Comparison of ENCODE assay signal across 10 cellular contexts in genomic region chr1:12031039-12031980, GRCh38. TPM values are rescaled to one million over a fixed set of nuclear protein-coding genes. Genes with fewer than 3 reads are reported as not detected.
DNase-seq lines count a peak whose midpoint lies in the region; ATAC-seq, FAIRE-seq and TF ChIP-seq lines count a peak whose summit lies in the region.
"Had no signal": no experiment of that assay in that cellular context is flagged by ENCODE, and none has a peak within 500 bp of the region (broad histone marks: within the 10 kb centered on the region; RNA-seq: fewer than 3 reads in every experiment).

No MANE protein-coding gene starts in this region.

- H3K27ac ChIP-seq in left ventricle myocardium inferior (replicated peaks), result no peak overlapping the region
- H3K27ac ChIP-seq in aorta (ENCODE audit: low read depth in 1 of 2, low read length in 2 of 2), result no peak overlapping the region

- H3K9me3 ChIP-seq in left ventricle myocardium inferior (replicated peaks) (no peaks in the 10 kb centered on the region), aorta (ENCODE audit: control insufficient read depth, low read length) (no peaks in the 10 kb centered on the region)
- H3K9me3 ChIP-seq: HAP-1 had no signal

- CTCF ChIA-PET in BJ (lab: Yijun Ruan, JAX), result interaction anchor here (0.7 to 2.3 kb wide), 20 partner anchors 8 to 193 kb away, joined by 3 to 12 read pairs (median 4); partner anchors contain the start of gene MIIP

- H3K27ac Mint-ChIP-seq in activated T-cell treated with anti-CD3 and anti-CD28 coated beads, Interleukin-2, amount 50 U/mL, for 24 hours, result no peak overlapping the region
- H3K27ac Mint-ChIP-seq: brain had no signal

- no peaks in the 10 kb centered on the region for H3K4me1 Mint-ChIP-seq in activated T-cell treated with anti-CD3 and anti-CD28 coated beads, Interleukin-2, amount 50 U/mL, for 24 hours (ENCODE audit: low read depth)
- H3K4me1 Mint-ChIP-seq: brain had no signal

- WGBS in aorta, 2 donors, result 80 to 84% methylated on average over 20 of the region's 20 CpGs

- no peak overlapping the region for H3K4me3 ChIP-seq in BJ (ENCODE audit: low read depth, low read length)
- no peak overlapping the region for H3K4me3 ChIP-seq in left ventricle myocardium inferior
- no peak overlapping the region for H3K4me3 ChIP-seq in aorta (ENCODE audit: low read length in 2 of 2)
- H3K4me3 ChIP-seq: HAP-1 had no signal

- H3K27me3 ChIP-seq in BJ (ENCODE audit: control insufficient read depth, insufficient read depth, low read length) (no peaks in the 10 kb centered on the region), left ventricle myocardium inferior (ENCODE audit: low read depth) (no peaks in the 10 kb centered on the region), aorta (ENCODE audit: control insufficient read depth in 1 of 2, insufficient read depth in 2 of 2, low read length in 1 of 2) (no peaks in the 10 kb centered on the region)

- no peak for DNase-seq in BJ (ENCODE audit: low read depth)
- peak; percentile 41 for DNase-seq in HTR-8/SVneo (ENCODE audit: insufficient read length, low spot score)
- peak; percentile 60 for DNase-seq in activated T-cell treated with anti-CD3 and anti-CD28 coated beads, Interleukin-2, amount 50 U/mL, for 24 hours
- peak; percentile 46 for DNase-seq in left ventricle myocardium inferior
- peak; percentile 39 for DNase-seq in stimulated activated CD4-positive, alpha-beta T cell treated with anti-CD3 and anti-CD28 coated beads, Interleukin-4, amount 100 ng/mL, for 1 hour
- no peak for DNase-seq in effector CD4-positive, alpha-beta T cell
- DNase-seq in aorta, result no peak

- H3K27me3 Mint-ChIP-seq in activated T-cell treated with anti-CD3 and anti-CD28 coated beads, Interleukin-2, amount 50 U/mL, for 24 hours, result no peaks in the 10 kb centered on the region

- H3K4me1 ChIP-seq in left ventricle myocardium inferior (peaks cover 7% of the 10 kb centered on the region), aorta (ENCODE audit: control insufficient read depth in 1 of 2, insufficient read depth in 2 of 2, low read length in 2 of 2) (no peaks in the 10 kb centered on the region)
- H3K4me1 ChIP-seq: HAP-1 had no signal

- intact Hi-C loops in left ventricle myocardium inferior (cut with micrococcal nuclease), result no loop called here
- intact Hi-C loops in aorta (cut with DNase I), result no loop called here

- peak; percentile 77 for TF ChIP-seq CTCF in BJ (IDR thresholded peaks at IDR 0.05; ENCODE audit: insufficient read depth, low read depth, low read length)
- TF ChIP-seq CTCF in left ventricle myocardium inferior (IDR thresholded peaks at IDR 0.05; ENCODE audit: borderline replicate concordance), result peak; percentile 71

- H3K36me3 ChIP-seq in BJ (ENCODE audit: control insufficient read depth, insufficient read depth, low read length) (peaks cover 13% of the 10 kb centered on the region), left ventricle myocardium inferior (peaks cover 46% of the 10 kb centered on the region), aorta (ENCODE audit: control insufficient read depth in 1 of 2, insufficient read depth in 2 of 2, low read length in 1 of 2) (peaks cover 0 to 1% of the 10 kb centered on the region in 2 donors)

- H3K9me3 Mint-ChIP-seq in activated T-cell treated with anti-CD3 and anti-CD28 coated beads, Interleukin-2, amount 50 U/mL, for 24 hours, result no peaks in the 10 kb centered on the region
- H3K9me3 Mint-ChIP-seq: brain had no signal

- POLR2A ChIA-PET in BJ (lab: Charles Lee), result interaction anchor here (0.6 kb wide), 1 partner anchor 62 kb away, joined by 3 read pairs; no protein-coding TSS in a partner anchor

- peaks cover 61% of the 10 kb centered on the region for H3K36me3 Mint-ChIP-seq in activated T-cell treated with anti-CD3 and anti-CD28 coated beads, Interleukin-2, amount 50 U/mL, for 24 hours (ENCODE audit: low read depth)

- ATAC-seq in GM18861 (IDR thresholded peaks at IDR 0.05; ENCODE audit: unreplicated experiment) (no peak), aorta (ENCODE audit: low FRiP score) (no peak)

- H3K4me3 Mint-ChIP-seq in activated T-cell treated with anti-CD3 and anti-CD28 coated beads, Interleukin-2, amount 50 U/mL, for 24 hours, result no peak overlapping the region
- H3K4me3 Mint-ChIP-seq: brain had no signal

- FAIRE-seq in HTR-8/SVneo (lab: Jason Lieb, UNC), result no peak

RNA-seq across cellular contexts. Expression of gene MIIP, which starts 12.0 kb away (rescaled TPM):
- polyA plus RNA-seq in BJ (2011; rRNA removed), result 8.6 and 18.5 TPM in 2 replicates
- 4.8 and 9.7 TPM in 2 replicates for polyA minus RNA-seq in BJ (2011; rRNA and poly(A)+ RNA removed)
- total RNA-seq in left ventricle myocardium inferior, result 16.2 TPM
- total RNA-seq in aorta, result 10 to 100 TPM; 19.5 to 25.4 TPM
- 100 to 1,000 TPM in 1 of 2 donors, 10 to 100 TPM in 1; 16.3 to 132 TPM for polyA plus RNA-seq in aorta

RNA-seq across cellular contexts. Expression of gene TNFRSF8, which starts 31.8 kb away (rescaled TPM):
- polyA plus RNA-seq in BJ (2011; rRNA removed) (not detected in 2 replicates), aorta (1 to 10 TPM in 1 of 2 donors, under 1 TPM in 1; 0.74 to 1.8 TPM)
- not detected in 2 replicates for polyA minus RNA-seq in BJ (2011; rRNA and poly(A)+ RNA removed)
- total RNA-seq in left ventricle myocardium inferior (0.82 TPM), aorta (1 to 10 TPM in 1 of 2 donors, under 1 TPM in 1; 0.88 to 4.7 TPM)

RNA-seq across cellular contexts. Expression of gene MFN2, which starts 51.1 kb away (rescaled TPM):
- polyA plus RNA-seq in BJ (2011; rRNA removed) (47.5 and 62.5 TPM in 2 replicates), aorta (10 to 100 TPM; 22.4 to 33.3 TPM)
- 38.7 and 54.1 TPM in 2 replicates for polyA minus RNA-seq in BJ (2011; rRNA and poly(A)+ RNA removed)
- total RNA-seq in left ventricle myocardium inferior (663 TPM), aorta (10 to 100 TPM; 57.1 TPM)

Comparison
In these comparisons a context has a peak if more than half of its experiments do, and no peak if none do; other contexts are left out.
1. DNase-seq: peak in HTR-8/SVneo (single experiment), activated T-cell treated with anti-CD3 and anti-CD28 coated beads, Interleukin-2, amount 50 U/mL, for 24 hours (single experiment), left ventricle myocardium inferior (single experiment) and stimulated activated CD4-positive, alpha-beta T cell treated with anti-CD3 and anti-CD28 coated beads, Interleukin-4, amount 100 ng/mL, for 1 hour (single experiment); none in BJ (single experiment), effector CD4-positive, alpha-beta T cell (single experiment) and aorta (0 of 2).
2. RNA of gene MFN2, which starts 51.1 kb away (total RNA-seq): 663 TPM in left ventricle myocardium inferior (single experiment); 57.1 TPM in aorta; every median in the first group is over 10 times any median in the second.